In the genomic region with DNA sequence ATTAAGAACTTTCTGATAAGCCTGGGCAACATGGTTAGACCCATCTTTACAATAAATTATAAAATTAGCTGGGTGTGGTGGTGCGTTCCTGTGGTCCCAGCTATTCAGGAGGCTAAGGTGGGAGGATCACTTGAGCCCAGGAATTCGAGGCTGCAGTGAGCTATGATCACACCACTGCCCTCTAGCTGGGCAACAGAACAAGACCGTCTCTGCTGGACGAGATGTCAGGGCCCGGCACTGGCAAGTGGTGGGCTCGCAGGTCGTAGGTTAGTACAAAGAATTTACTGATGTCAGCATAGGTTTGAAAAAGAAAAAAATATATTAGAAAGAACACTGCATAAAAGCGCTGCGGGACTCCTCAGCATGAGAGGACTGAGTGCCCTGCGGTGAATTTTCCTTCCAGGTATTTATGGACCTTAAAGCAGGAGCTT, we compare ENCODE assay signal across 17 cellular contexts.
"Had no signal": no experiment of that assay in that cellular context is flagged by ENCODE, and none has a peak within 500 bp of the region (broad histone marks: within the 10 kb centered on the region; RNA-seq: fewer than 3 reads in every experiment).

No MANE protein-coding gene starts in this region.

- H3K9ac ChIP-seq: parathyroid adenoma had no signal

- H3K79me2 ChIP-seq: parathyroid adenoma had no signal

- H3K27me3 Mint-ChIP-seq: activated CD8-positive, alpha-beta T cell treated with anti-CD3 and anti-CD28 coated beads for 36 hours; activated naive CD8-positive, alpha-beta T cell treated with anti-CD3 and anti-CD28 coated beads for 36 hours; stimulated activated naive CD8-positive, alpha-beta T cell treated with anti-CD3 and anti-CD28 coated beads, Interleukin-15, amount 100 ng/mL, for 72 hours had no signal

- H3K36me3 ChIP-seq: left ventricle myocardium inferior, thoracic aorta had no signal

- H3K27ac Mint-ChIP-seq: activated CD8-positive, alpha-beta T cell treated with anti-CD3 and anti-CD28 coated beads for 36 hours; activated naive CD8-positive, alpha-beta T cell treated with anti-CD3 and anti-CD28 coated beads for 36 hours; activated T-cell treated with anti-CD3 and anti-CD28 coated beads, Interleukin-2, amount 50 U/mL, for 72 hours; stimulated activated naive CD8-positive, alpha-beta T cell treated with anti-CD3 and anti-CD28 coated beads, Interleukin-15, amount 100 ng/mL, for 72 hours had no signal

- H3K9me3 ChIP-seq: esophagus muscularis mucosa, left ventricle myocardium inferior, thoracic aorta had no signal

- DNase-seq: activated CD8-positive, alpha-beta memory T cell treated with anti-CD3 and anti-CD28 coated beads, Interleukin-2, amount 50 U/mL, for 4 hours; activated CD8-positive, alpha-beta T cell treated with anti-CD3 and anti-CD28 coated beads for 36 hours; activated gamma-delta T cell treated with Interleukin-2 at 50 U/mL for 16 hours; activated naive CD8-positive, alpha-beta T cell treated with anti-CD3 and anti-CD28 coated beads for 36 hours; activated T-cell treated with anti-CD3 and anti-CD28 coated beads, Interleukin-2, amount 50 U/mL, for 72 hours; dorsolateral prefrontal cortex; hypothalamus; kidney; left ventricle myocardium inferior; retina; stimulated activated CD4-positive, alpha-beta T cell treated with anti-CD3 and anti-CD28 coated beads, Interleukin-4, amount 100 ng/mL, for 4 hours; stimulated activated naive CD8-positive, alpha-beta T cell treated with anti-CD3 and anti-CD28 coated beads, Interleukin-15, amount 100 ng/mL, for 72 hours; T-helper 2 cell had no signal

- H2AFZ ChIP-seq: parathyroid adenoma had no signal

- ATAC-seq: activated CD8-positive, alpha-beta T cell treated with anti-CD3 and anti-CD28 coated beads for 36 hours; activated T-cell treated with anti-CD3 and anti-CD28 coated beads, Interleukin-2, amount 50 U/mL, for 72 hours; stimulated activated naive CD8-positive, alpha-beta T cell treated with anti-CD3 and anti-CD28 coated beads, Interleukin-15, amount 100 ng/mL, for 72 hours had no signal

- H3K27ac ChIP-seq: esophagus muscularis mucosa, left ventricle myocardium inferior, parathyroid adenoma, thoracic aorta had no signal

- H3K36me3 Mint-ChIP-seq: activated naive CD8-positive, alpha-beta T cell treated with anti-CD3 and anti-CD28 coated beads for 36 hours had no signal

- H3K9me3 Mint-ChIP-seq: activated CD8-positive, alpha-beta T cell treated with anti-CD3 and anti-CD28 coated beads for 36 hours; activated naive CD8-positive, alpha-beta T cell treated with anti-CD3 and anti-CD28 coated beads for 36 hours; activated T-cell treated with anti-CD3 and anti-CD28 coated beads, Interleukin-2, amount 50 U/mL, for 72 hours; stimulated activated naive CD8-positive, alpha-beta T cell treated with anti-CD3 and anti-CD28 coated beads, Interleukin-15, amount 100 ng/mL, for 72 hours had no signal

- H3K4me3 Mint-ChIP-seq: activated CD8-positive, alpha-beta T cell treated with anti-CD3 and anti-CD28 coated beads for 36 hours; activated naive CD8-positive, alpha-beta T cell treated with anti-CD3 and anti-CD28 coated beads for 36 hours; activated T-cell treated with anti-CD3 and anti-CD28 coated beads, Interleukin-2, amount 50 U/mL, for 72 hours; neural crest cell; stimulated activated naive CD8-positive, alpha-beta T cell treated with anti-CD3 and anti-CD28 coated beads, Interleukin-15, amount 100 ng/mL, for 72 hours had no signal

- H3K27me3 ChIP-seq: dorsolateral prefrontal cortex, esophagus muscularis mucosa had no signal

- H3K4me3 ChIP-seq: dorsolateral prefrontal cortex, esophagus muscularis mucosa, left ventricle myocardium inferior, thoracic aorta had no signal
